Comparison of ENCODE assay signal across 17 cellular contexts in the genomic region with DNA sequence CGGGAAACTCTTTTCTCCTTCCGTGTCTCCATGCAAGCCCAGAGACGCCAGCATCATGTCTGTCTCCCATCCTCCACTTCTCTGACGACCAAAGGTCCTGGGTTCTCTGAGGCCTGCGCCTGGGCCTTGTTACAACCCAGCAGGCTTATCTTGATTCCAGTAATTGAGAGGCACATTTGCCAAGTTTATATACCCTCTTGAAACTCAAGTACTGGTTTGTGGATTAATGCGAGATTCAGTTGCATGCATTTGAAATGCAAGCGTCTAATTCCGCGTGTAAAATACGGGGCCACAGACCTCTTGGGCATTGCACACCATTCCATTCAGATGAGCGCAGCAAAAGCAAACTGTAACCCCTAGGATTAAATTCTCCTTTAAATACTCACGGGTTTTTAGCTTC. TPM values are rescaled to one million over a fixed set of nuclear protein-coding genes. Genes with fewer than 3 reads are reported as not detected.
DNase-seq lines count a peak whose midpoint lies in the region; ATAC-seq and TF ChIP-seq lines count a peak whose summit lies in the region.
"Had no signal": no experiment of that assay in that cellular context is flagged by ENCODE, and none has a peak within 500 bp of the region (broad histone marks: within the 10 kb centered on the region; RNA-seq: fewer than 3 reads in every experiment).

No MANE protein-coding gene starts in this region.

- TF ChIP-seq CTCF in natural killer cell (IDR thresholded peaks at IDR 0.05) = no peak
- no peak for TF ChIP-seq CTCF in fibroblast of lung (conservative IDR thresholded peaks at IDR 0.05 in 1 of 2, IDR thresholded peaks at IDR 0.05 in 1 of 2; ENCODE audit: low read depth in 1 of 2, low read length in 2 of 2)
- TF ChIP-seq CTCF in osteoblast (IDR thresholded peaks at IDR 0.05; ENCODE audit: extremely low read depth, low read depth, low read length) = no peak
- TF ChIP-seq CTCF in upper lobe of right lung (IDR thresholded peaks at IDR 0.05) = no peak
- no peak for TF ChIP-seq CTCF in OCI-LY7 (conservative IDR thresholded peaks at IDR 0.05; ENCODE audit: low read length)

- H3K4me1 Mint-ChIP-seq in natural killer cell treated with Interleukin-12 subunit alpha and Interleukin-12 subunit beta and Interleukin-15 and Interleukin-18, amount 100 ng/mL, for 72 hours (ENCODE audit: low read depth in 2 of 2) = no peaks in the 10 kb centered on the region
- no peaks in the 10 kb centered on the region for H3K4me1 Mint-ChIP-seq in natural killer cell

- no peaks in the 10 kb centered on the region for H3K27me3 ChIP-seq in fibroblast of lung (ENCODE audit: control insufficient read depth, insufficient read depth, low read length)
- H3K27me3 ChIP-seq in osteoblast (ENCODE audit: insufficient read depth, low read length) = no peaks in the 10 kb centered on the region
- H3K27me3 ChIP-seq in upper lobe of right lung = no peaks in the 10 kb centered on the region

- POLR2A ChIA-PET in OCI-LY7 (lab: Charles Lee) = no interaction called here

- H3K79me2 ChIP-seq in fibroblast of lung (ENCODE audit: control insufficient read depth, insufficient read depth, low read length) = no peaks in the 10 kb centered on the region
- no peaks in the 10 kb centered on the region for H3K79me2 ChIP-seq in osteoblast (ENCODE audit: insufficient read depth, low read length)
- H3K79me2 ChIP-seq in OCI-LY7 (ENCODE audit: insufficient read depth, low read depth, low read length) = no peaks in the 10 kb centered on the region

- H4K20me1 ChIP-seq in fibroblast of lung (ENCODE audit: control insufficient read depth, extremely low read depth, insufficient read depth, low read length) = no peaks in the 10 kb centered on the region
- H4K20me1 ChIP-seq in osteoblast (ENCODE audit: insufficient read depth, low read length) = no peaks in the 10 kb centered on the region
- no peaks in the 10 kb centered on the region for H4K20me1 ChIP-seq in OCI-LY7 (ENCODE audit: insufficient read depth, low read length)

- H3K4me3 ChIP-seq in fibroblast of lung (replicated peaks in 1 of 4; ENCODE audit: control extremely low read depth in 1 of 4, insufficient read depth in 1 of 4, low read depth in 3 of 4, low read length in 4 of 4) (no peak overlapping the region), osteoblast (ENCODE audit: insufficient read depth, low read length) (no peak overlapping the region), upper lobe of right lung (no peak overlapping the region), OCI-LY7 (ENCODE audit: low read depth, low read length, poor library complexity, severe bottlenecking) (no peak overlapping the region)
- H3K4me3 ChIP-seq: A549, PC-9 had no signal

- ATAC-seq in natural killer cell treated with Interleukin-12 subunit alpha and Interleukin-12 subunit beta and Interleukin-15 and Interleukin-18, amount 100 ng/mL, for 72 hours = no peak
- ATAC-seq in natural killer cell = no peak
- peak; percentile 48 for ATAC-seq in upper lobe of right lung
- ATAC-seq: A549, HepG2 had no signal

- intact Hi-C loops in natural killer cell (cut with micrococcal nuclease) = no loop called here
- intact Hi-C loops in upper lobe of right lung (cut with DNase I) = no loop called here
- intact Hi-C loops in OCI-LY7 (cut with micrococcal nuclease; ENCODE audit: unreplicated experiment) = no loop called here

- peak; percentile 18 for DNase-seq in natural killer cell treated with Interleukin-12 subunit alpha and Interleukin-12 subunit beta and Interleukin-15 and Interleukin-18, amount 100 ng/mL, for 72 hours (ENCODE audit: low spot score)
- no peak for DNase-seq in natural killer cell
- peak; percentile 40 to 42 for DNase-seq in fibroblast of lung (ENCODE audit: low read depth in 2 of 2)
- no peak for DNase-seq in osteoblast (ENCODE audit: insufficient read length, low spot score, missing footprints)
- no peak for DNase-seq in upper lobe of right lung
- DNase-seq in GDM1 (lab: John Stamatoyannopoulos, UW) = no peak
- DNase-seq in NCI-H1417 treated with DMSO at 0.1 percent for 48 hours (lab: John Stamatoyannopoulos, UW) = no peak
- no peak for DNase-seq in OCI-LY7 (ENCODE audit: low spot score)
- DNase-seq: AML-193, DMS53, Karpas-422, MM.1S, NCI-H1105, NCI-H187 treated with DMSO at 0.1 percent for 48 hours, PC-9 had no signal

- no peaks in the 10 kb centered on the region for H3K9me2 ChIP-seq in OCI-LY7 (ENCODE audit: insufficient read depth, low read length)

- H3K9me3 ChIP-seq in fibroblast of lung (ENCODE audit: control insufficient read depth, insufficient read depth, low read depth, low read length) = no peaks in the 10 kb centered on the region
- H3K9me3 ChIP-seq in osteoblast (ENCODE audit: low read depth, low read length) = no peaks in the 10 kb centered on the region
- no peaks in the 10 kb centered on the region for H3K9me3 ChIP-seq in upper lobe of right lung
- no peaks in the 10 kb centered on the region for H3K9me3 ChIP-seq in OCI-LY7 (ENCODE audit: low read length)
- H3K9me3 ChIP-seq: A549 had no signal

- H3K27me3 Mint-ChIP-seq in natural killer cell treated with Interleukin-12 subunit alpha and Interleukin-12 subunit beta and Interleukin-15 and Interleukin-18, amount 100 ng/mL, for 72 hours = no peaks in the 10 kb centered on the region
- H3K27me3 Mint-ChIP-seq in natural killer cell (ENCODE audit: low read depth in 2 of 2) = no peaks in the 10 kb centered on the region

- no peak overlapping the region for H3K9ac ChIP-seq in fibroblast of lung (ENCODE audit: insufficient read depth, low read length)

- no TSS peak for BruUV-seq in OCI-LY7 (replicated peaks; lab: Mats Ljungman, UMichigan)

- no peaks in the 10 kb centered on the region for H3K36me3 Mint-ChIP-seq in natural killer cell treated with Interleukin-12 subunit alpha and Interleukin-12 subunit beta and Interleukin-15 and Interleukin-18, amount 100 ng/mL, for 72 hours
- no peaks in the 10 kb centered on the region for H3K36me3 Mint-ChIP-seq in natural killer cell

- no peak overlapping the region for H3K4me2 ChIP-seq in fibroblast of lung (ENCODE audit: extremely low read depth, insufficient read depth, low read length)
- peak overlapping the region; percentile 28 for H3K4me2 ChIP-seq in osteoblast (ENCODE audit: insufficient read depth, low read length)
- no peak overlapping the region for H3K4me2 ChIP-seq in OCI-LY7 (ENCODE audit: low read length)
- H3K4me2 ChIP-seq: A549, PC-9 had no signal

- CTCF ChIA-PET in OCI-LY7 (lab: Charles Lee; ENCODE audit: unreplicated experiment) = no interaction called here

- H3K9me3 Mint-ChIP-seq in natural killer cell treated with Interleukin-12 subunit alpha and Interleukin-12 subunit beta and Interleukin-15 and Interleukin-18, amount 100 ng/mL, for 72 hours = no peaks in the 10 kb centered on the region
- H3K9me3 Mint-ChIP-seq in natural killer cell = no peaks in the 10 kb centered on the region

- no peak overlapping the region for H2AFZ ChIP-seq in fibroblast of lung (ENCODE audit: low read length)
- no peak overlapping the region for H2AFZ ChIP-seq in osteoblast (ENCODE audit: low read length)
- no peak overlapping the region for H2AFZ ChIP-seq in OCI-LY7 (ENCODE audit: low read length)
- H2AFZ ChIP-seq: PC-9 had no signal

- H3K4me1 ChIP-seq in fibroblast of lung (ENCODE audit: control insufficient read depth, extremely low read depth, insufficient read depth, low read length) = peaks cover 7% of the 10 kb centered on the region
- peaks cover 19% of the 10 kb centered on the region for H3K4me1 ChIP-seq in osteoblast (ENCODE audit: insufficient read depth, low read length)
- peaks cover 5% of the 10 kb centered on the region for H3K4me1 ChIP-seq in upper lobe of right lung
- H3K4me1 ChIP-seq in OCI-LY7 (ENCODE audit: insufficient read depth, low read length, poor library complexity, severe bottlenecking) = no peaks in the 10 kb centered on the region
- H3K4me1 ChIP-seq: A549 had no signal

- H3K27ac Mint-ChIP-seq in natural killer cell treated with Interleukin-12 subunit alpha and Interleukin-12 subunit beta and Interleukin-15 and Interleukin-18, amount 100 ng/mL, for 72 hours = no peak overlapping the region
- H3K27ac Mint-ChIP-seq in natural killer cell = no peak overlapping the region

- H3K4me3 Mint-ChIP-seq in natural killer cell treated with Interleukin-12 subunit alpha and Interleukin-12 subunit beta and Interleukin-15 and Interleukin-18, amount 100 ng/mL, for 72 hours = no peak overlapping the region
- H3K4me3 Mint-ChIP-seq in natural killer cell = no peak overlapping the region

- H3K27ac ChIP-seq in fibroblast of lung (ENCODE audit: insufficient read depth, low read length) = no peak overlapping the region
- peak overlapping the region; percentile 90 for H3K27ac ChIP-seq in osteoblast (ENCODE audit: low read depth, low read length)
- no peak overlapping the region for H3K27ac ChIP-seq in upper lobe of right lung
- no peak overlapping the region for H3K27ac ChIP-seq in OCI-LY7 (ENCODE audit: low read depth, low read length, poor library complexity, severe bottlenecking)
- H3K27ac ChIP-seq: A549, PC-9 had no signal

- H3K36me3 ChIP-seq in fibroblast of lung (ENCODE audit: control insufficient read depth, insufficient read depth, low read length) (no peaks in the 10 kb centered on the region), osteoblast (ENCODE audit: insufficient read depth, low read length) (no peaks in the 10 kb centered on the region), upper lobe of right lung (no peaks in the 10 kb centered on the region), OCI-LY7 (ENCODE audit: insufficient read depth, low read length) (no peaks in the 10 kb centered on the region)

RNA-seq across cellular contexts. Expression of a gene that starts 28.7 kb away (rescaled TPM):
- total RNA-seq in natural killer cell treated with Interleukin-12 subunit alpha and Interleukin-12 subunit beta and Interleukin-15 and Interleukin-18, amount 100 ng/mL, for 72 hours = 1 to 10 TPM in 1 of 2 donors, under 1 TPM in 1; 0.43 to 1.7 TPM
- 1 to 10 TPM in 1 of 3 donors, under 1 TPM in 1, not detected in 1; 0.86 to 6.3 TPM for total RNA-seq in natural killer cell
- 34.9 and 37.0 TPM in 2 replicates for total RNA-seq in fibroblast of lung
- 11.8 and 96.2 TPM in 2 replicates for polyA plus RNA-seq in fibroblast of lung
- 7.1 and 70.6 TPM in 2 replicates for polyA plus RNA-seq in fibroblast of lung (2012)
- polyA minus RNA-seq in fibroblast of lung (ENCODE audit: low replicate concordance) = 16.4 and 88.9 TPM in 2 replicates
- 40.2 and 122 TPM in 2 replicates for total RNA-seq in osteoblast
- 61.9 TPM for total RNA-seq in upper lobe of right lung
- 0.28 and 0.47 TPM in 2 replicates for total RNA-seq in OCI-LY7 (2014; rRNA removed; shearing (Covaris generic))
- total RNA-seq in OCI-LY7 (2022) = 0.53 and 0.99 TPM in 2 replicates

Comparison
In these comparisons a context has a peak if more than half of its experiments do, and no peak if none do; other contexts are left out.
1. DNase-seq: peak in natural killer cell treated with Interleukin-12 subunit alpha and Interleukin-12 subunit beta and Interleukin-15 and Interleukin-18, amount 100 ng/mL, for 72 hours (single experiment) and fibroblast of lung (2 of 2); none in natural killer cell (single experiment), osteoblast (single experiment), upper lobe of right lung (single experiment), GDM1 (single experiment), NCI-H1417 treated with DMSO at 0.1 percent for 48 hours (single experiment) and OCI-LY7 (single experiment).